Comparison of ENCODE assay signal across 18 cellular contexts in the genomic region with DNA sequence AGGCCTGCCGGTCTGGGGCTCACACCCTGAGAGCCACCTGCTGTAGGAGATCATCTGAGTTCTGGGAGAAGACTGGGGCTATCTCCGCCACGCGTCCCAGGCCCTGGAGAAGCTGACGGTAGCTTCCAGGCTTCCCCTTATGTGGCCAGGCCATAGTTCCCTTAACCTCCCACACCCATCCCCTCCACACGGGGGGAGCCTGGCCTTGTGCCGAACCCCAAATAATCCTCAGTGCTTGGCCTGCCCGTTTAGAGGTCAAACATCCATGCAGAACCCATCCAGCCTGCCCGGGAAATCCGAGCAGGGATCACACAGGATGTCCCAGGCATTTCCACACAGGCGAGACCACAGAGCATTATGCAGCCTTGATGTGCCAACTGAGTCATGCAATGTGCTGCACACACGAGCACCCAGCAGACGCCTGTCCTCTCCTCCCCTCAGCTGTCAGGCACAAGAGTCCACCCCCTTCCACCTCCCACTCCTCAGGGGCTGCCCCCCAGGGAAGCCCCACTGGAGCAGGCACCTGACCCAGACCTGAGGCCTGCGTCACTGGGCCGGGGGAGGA.
DNase-seq lines count a peak whose midpoint lies in the region; ATAC-seq, FAIRE-seq and TF ChIP-seq lines count a peak whose summit lies in the region.
"Had no signal": no experiment of that assay in that cellular context is flagged by ENCODE, and none has a peak within 500 bp of the region (broad histone marks: within the 10 kb centered on the region; RNA-seq: fewer than 3 reads in every experiment).

No MANE protein-coding gene starts in this region.

- H3K9me3 ChIP-seq in uterus, result no peaks in the 10 kb centered on the region
- H3K9me3 ChIP-seq: sigmoid colon, testis had no signal

- DNase-seq in AG10803 (ENCODE audit: low read depth) (peak; percentile 70), HFFc6 (peak; percentile 16), bronchial epithelial cell (ENCODE audit: low read depth) (peak; percentile 29), left kidney (ENCODE audit: low read depth, low spot score) (peak; percentile 36), mesothelial cell of epicardium (ENCODE audit: low spot score in 2 of 2, unreplicated experiment in 2 of 2) (no peak), uterus (no peak)
- DNase-seq: activated CD4-positive, alpha-beta memory T cell treated with anti-CD3 and anti-CD28 coated beads, Interleukin-2, amount 10 ng/mL, durations not matched to agents 7 days and 5 days; activated naive CD8-positive, alpha-beta T cell treated with anti-CD3 and anti-CD28 coated beads for 36 hours; glutamatergic neuron; NCI-H1105; NCI-H748 treated with DMSO at 0.1 percent for 48 hours; sigmoid colon; stimulated activated CD4-positive, alpha-beta T cell treated with anti-CD3 and anti-CD28 coated beads, Interleukin-4, amount 100 ng/mL, for 1 hour; testis had no signal

- TF ChIP-seq POLR2A in uterus (IDR thresholded peaks at IDR 0.05), result no peak

- H3K4me3 Mint-ChIP-seq in HFFc6, result no peak overlapping the region
- H3K4me3 Mint-ChIP-seq in mesothelial cell of epicardium, result no peak overlapping the region
- H3K4me3 Mint-ChIP-seq: activated CD4-positive, alpha-beta memory T cell treated with anti-CD3 and anti-CD28 coated beads, Interleukin-2, amount 10 ng/mL, durations not matched to agents 7 days and 5 days; activated naive CD8-positive, alpha-beta T cell treated with anti-CD3 and anti-CD28 coated beads for 36 hours had no signal

- H3K27me3 Mint-ChIP-seq in HFFc6 (ENCODE audit: insufficient read depth), result peaks cover 7% of the 10 kb centered on the region
- H3K27me3 Mint-ChIP-seq in mesothelial cell of epicardium (ENCODE audit: low read depth), result no peaks in the 10 kb centered on the region
- H3K27me3 Mint-ChIP-seq: activated CD4-positive, alpha-beta memory T cell treated with anti-CD3 and anti-CD28 coated beads, Interleukin-2, amount 10 ng/mL, durations not matched to agents 7 days and 5 days; activated naive CD8-positive, alpha-beta T cell treated with anti-CD3 and anti-CD28 coated beads for 36 hours had no signal

- no peaks in the 10 kb centered on the region for H3K36me3 ChIP-seq in bronchial epithelial cell (ENCODE audit: control insufficient read depth, insufficient read depth, low read length)
- no peaks in the 10 kb centered on the region for H3K36me3 ChIP-seq in uterus
- H3K36me3 ChIP-seq: sigmoid colon had no signal

- H3K36me3 Mint-ChIP-seq in HFFc6 (ENCODE audit: low read depth) (no peaks in the 10 kb centered on the region), mesothelial cell of epicardium (no peaks in the 10 kb centered on the region)

- TF ChIP-seq CTCF in AG10803 (conservative IDR thresholded peaks at IDR 0.05; ENCODE audit: low read length), result no peak
- TF ChIP-seq CTCF in HFFc6 (IDR thresholded peaks at IDR 0.05), result no peak
- TF ChIP-seq CTCF in bronchial epithelial cell (IDR thresholded peaks at IDR 0.05; ENCODE audit: insufficient read depth, low read length, severe bottlenecking), result no peak
- TF ChIP-seq CTCF in mesothelial cell of epicardium (IDR thresholded peaks at IDR 0.05; ENCODE audit: unreplicated experiment), result no peak
- no peak for TF ChIP-seq CTCF in uterus (IDR thresholded peaks at IDR 0.05)

- H3K27ac ChIP-seq in uterus, result no peak overlapping the region
- H3K27ac ChIP-seq: sigmoid colon, testis had no signal

- ATAC-seq in HG03108 (IDR thresholded peaks at IDR 0.05; ENCODE audit: unreplicated experiment) (no peak), HG02763 (IDR thresholded peaks at IDR 0.05; ENCODE audit: unreplicated experiment) (no peak)
- ATAC-seq: K562 had no signal

- peaks cover 43% of the 10 kb centered on the region for H3K4me1 Mint-ChIP-seq in HFFc6 (ENCODE audit: low read depth)
- peaks cover 28% of the 10 kb centered on the region for H3K4me1 Mint-ChIP-seq in mesothelial cell of epicardium
- H3K4me1 Mint-ChIP-seq: activated CD4-positive, alpha-beta memory T cell treated with anti-CD3 and anti-CD28 coated beads, Interleukin-2, amount 10 ng/mL, durations not matched to agents 7 days and 5 days had no signal

- H3K4me3 ChIP-seq in AG10803 (ENCODE audit: low read length) (no peak overlapping the region), bronchial epithelial cell (ENCODE audit: low read depth, low read length) (no peak overlapping the region), uterus (no peak overlapping the region)
- H3K4me3 ChIP-seq: K562, sigmoid colon, testis had no signal

- no peak for FAIRE-seq in bronchial epithelial cell (lab: Jason Lieb, UNC)
- FAIRE-seq: endometrium, K562 had no signal

- no peaks in the 10 kb centered on the region for H3K4me1 ChIP-seq in uterus

- H3K27me3 ChIP-seq in bronchial epithelial cell (ENCODE audit: control insufficient read depth, insufficient read depth, low read length), result no peaks in the 10 kb centered on the region
- no peaks in the 10 kb centered on the region for H3K27me3 ChIP-seq in uterus
- H3K27me3 ChIP-seq: sigmoid colon, testis had no signal

- intact Hi-C loops in uterus (cut with DNase I; ENCODE audit: low total_unique reads), result no loop called here

- H3K9me3 Mint-ChIP-seq in HFFc6 (no peaks in the 10 kb centered on the region), mesothelial cell of epicardium (no peaks in the 10 kb centered on the region)
- H3K9me3 Mint-ChIP-seq: activated CD4-positive, alpha-beta memory T cell treated with anti-CD3 and anti-CD28 coated beads, Interleukin-2, amount 10 ng/mL, durations not matched to agents 7 days and 5 days; activated naive CD8-positive, alpha-beta T cell treated with anti-CD3 and anti-CD28 coated beads for 36 hours had no signal

- H3K27ac Mint-ChIP-seq in HFFc6, result no peak overlapping the region; the same call in 1 of the 2 replicates
- no peak overlapping the region for H3K27ac Mint-ChIP-seq in mesothelial cell of epicardium
- H3K27ac Mint-ChIP-seq: activated CD4-positive, alpha-beta memory T cell treated with anti-CD3 and anti-CD28 coated beads, Interleukin-2, amount 10 ng/mL, durations not matched to agents 7 days and 5 days; activated naive CD8-positive, alpha-beta T cell treated with anti-CD3 and anti-CD28 coated beads for 36 hours had no signal

Comparison
In these comparisons a context has a peak if more than half of its experiments do, and no peak if none do; other contexts are left out.
1. DNase-seq: peak in AG10803 (single experiment), HFFc6 (single experiment), bronchial epithelial cell (single experiment) and left kidney (single experiment); none in mesothelial cell of epicardium (0 of 2) and uterus (0 of 2).